6 cellular contexts compared by ENCODE assay signal in genomic region chr4:74464291-74464690, GRCh38. TPM values are rescaled to one million over a fixed set of nuclear protein-coding genes. Genes with fewer than 3 reads are reported as not detected.
"Had no signal": no experiment of that assay in that cellular context is flagged by ENCODE, and none has a peak within 500 bp of the region (broad histone marks: within the 10 kb centered on the region; RNA-seq: fewer than 3 reads in every experiment).

No MANE protein-coding gene starts in this region.

- H2AFZ ChIP-seq: GM23338 had no signal

- DNase-seq: H9, HCEC 1CT had no signal

- H3K27ac ChIP-seq: HL-60 had no signal

- H3K4me3 ChIP-seq: GM23338 had no signal

- H3K4me2 ChIP-seq: GM23338 had no signal

- ATAC-seq: GM23338, HepG2 had no signal

RNA-seq across cellular contexts. Expression of gene AREG, which starts 19.4 kb away (rescaled TPM):
- total RNA-seq: GM23338, H1 had no signal
